Comparison of ENCODE assay signal across 26 cellular contexts in the genomic region with DNA sequence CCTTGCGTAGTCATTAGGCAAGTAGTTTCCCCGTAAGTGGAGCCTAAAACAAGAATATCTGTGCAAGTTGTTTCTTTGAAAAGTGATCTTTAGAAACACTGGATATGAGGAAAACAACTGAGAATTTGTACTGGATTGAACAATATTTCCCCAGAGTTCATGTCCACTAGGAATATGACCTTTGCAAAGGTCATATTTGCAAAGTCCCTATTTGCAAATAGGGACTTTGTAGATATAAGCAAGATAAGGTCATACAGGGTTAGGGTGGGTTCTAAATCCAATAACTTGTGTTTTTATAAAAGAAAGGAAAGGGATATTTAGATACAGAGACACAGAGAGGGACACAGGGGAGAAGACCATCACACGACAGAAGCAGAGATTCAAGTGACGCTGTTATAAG.
"Had no signal": no experiment of that assay in that cellular context is flagged by ENCODE, and none has a peak within 500 bp of the region (broad histone marks: within the 10 kb centered on the region; RNA-seq: fewer than 3 reads in every experiment).

No MANE protein-coding gene starts in this region.

- H3K27ac ChIP-seq: stomach, suprapubic skin, testis, thoracic aorta, thyroid gland, tibial artery, tibial nerve, transverse colon, upper lobe of left lung, upper lobe of right lung, uterus, vagina had no signal

- H3K4me1 ChIP-seq: stomach, suprapubic skin, testis, thyroid gland, tibial artery, tibial nerve, transverse colon, upper lobe of left lung, upper lobe of right lung, uterus, vagina had no signal

- H3K4me3 ChIP-seq: stomach, suprapubic skin, testis, thoracic aorta, thyroid gland, tibial artery, tibial nerve, transverse colon, upper lobe of left lung, upper lobe of right lung, uterus, vagina had no signal

- H3K27me3 ChIP-seq: stomach, suprapubic skin, testis, thyroid gland, tibial artery, tibial nerve, transverse colon, upper lobe of left lung, upper lobe of right lung, uterus, vagina had no signal

- H3K9me3 ChIP-seq: stomach, suprapubic skin, testis, thoracic aorta, thyroid gland, tibial artery, tibial nerve, transverse colon, upper lobe of right lung, uterus, vagina had no signal

- H3K36me3 ChIP-seq: stomach, suprapubic skin, thoracic aorta, thyroid gland, tibial artery, tibial nerve, transverse colon, upper lobe of left lung, upper lobe of right lung, uterus, vagina had no signal

- FAIRE-seq: urothelium cell line had no signal

- ATAC-seq: stimulated activated memory B cell treated with anti-CD40 and anti-IgM and Interleukin-4, amounts not matched to agents 10 μg/mL and 1 μg/mL and 100 μg/mL, for 72 hours; stimulated activated naive B cell treated with anti-CD40 and anti-IgM and Interleukin-4, amounts not matched to agents 10 μg/mL and 1 μg/mL and 100 μg/mL, for 72 hours; stimulated activated naive CD8-positive, alpha-beta T cell treated with anti-CD3 and anti-CD28 coated beads, Interleukin-15, amount 100 ng/mL, for 72 hours; stimulated activated naive CD8-positive, alpha-beta T cell treated with anti-CD3 and anti-CD28 coated beads, Interleukin-15, Interleukin-2, amounts not matched to agents 100 U/mL and 50 U/mL, for 24 hours; upper lobe of right lung had no signal

- DNase-seq: stimulated activated CD4-positive, alpha-beta T cell treated with anti-CD3 and anti-CD28 coated beads, Interleukin-2, amount 100 ng/mL, for 48 hours; stimulated activated CD4-positive, alpha-beta T cell treated with anti-CD3 and anti-CD28 coated beads, Interleukin-4, amount 100 ng/mL, for 1 hour; stimulated activated CD4-positive, alpha-beta T cell treated with anti-CD3 and anti-CD28 coated beads, Interleukin-4, amount 100 ng/mL, for 24 hours; stimulated activated CD4-positive, alpha-beta T cell treated with anti-CD3 and anti-CD28 coated beads, Interleukin-4, amount 100 ng/mL, for 4 hours; stimulated activated CD8-positive, alpha-beta memory T cell treated with anti-CD3 and anti-CD28 coated beads, Interleukin-4, amount 100 ng/mL, for 48 hours; stimulated activated naive B cell treated with anti-CD40 and anti-IgM and Interleukin-4, amounts not matched to agents 10 μg/mL and 1 μg/mL and 100 μg/mL, for 72 hours; stimulated activated naive CD4-positive, alpha-beta T cell; stimulated activated naive CD4-positive, alpha-beta T cell treated with Interleukin-2 at 50 U/mL for 16 hours; stimulated activated naive CD8-positive, alpha-beta T cell treated with anti-CD3 and anti-CD28 coated beads, Interleukin-15, amount 100 ng/mL, for 72 hours; stimulated activated naive CD8-positive, alpha-beta T cell treated with anti-CD3 and anti-CD28 coated beads, Interleukin-15, Interleukin-2, amounts not matched to agents 100 U/mL and 50 U/mL, for 24 hours; stomach; substantia nigra; testis; thyroid gland; tibial artery; transverse colon; trophoblast cell; upper lobe of left lung; upper lobe of right lung; uterus had no signal
